In the genomic region with DNA sequence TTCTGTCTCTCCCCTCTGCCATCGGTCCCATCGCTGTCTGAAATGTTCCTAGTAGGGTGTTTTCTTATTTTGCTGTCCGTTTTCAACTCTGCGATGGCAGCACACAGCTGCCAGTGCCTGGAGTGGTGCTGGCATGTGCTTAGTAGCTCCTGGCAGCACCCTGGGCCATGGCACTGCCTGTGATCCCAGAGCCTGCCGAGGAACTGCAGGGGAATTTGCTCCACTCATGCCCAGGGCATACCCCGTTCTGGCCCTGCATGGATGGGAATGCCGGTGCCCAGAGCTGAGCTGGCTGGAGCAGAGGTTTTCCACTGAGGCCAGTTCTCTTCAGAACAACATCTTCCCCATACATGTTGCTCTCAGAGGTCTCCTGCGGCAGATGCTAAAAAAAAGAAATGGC, we compare ENCODE assay signal across 21 cellular contexts.
"Had no signal": no experiment of that assay in that cellular context is flagged by ENCODE, and none has a peak within 500 bp of the region (broad histone marks: within the 10 kb centered on the region; RNA-seq: fewer than 3 reads in every experiment).

No MANE protein-coding gene starts in this region.

- FAIRE-seq: endometrium, urothelium cell line had no signal

- H3K79me2 ChIP-seq: hepatocyte had no signal

- H3K27me3 ChIP-seq: hepatocyte had no signal

- H3K27ac Mint-ChIP-seq: activated CD8-positive, alpha-beta T cell treated with anti-CD3 and anti-CD28 coated beads for 36 hours; activated naive CD8-positive, alpha-beta T cell treated with anti-CD3 and anti-CD28 coated beads, Interleukin-2, amount 10 ng/mL, durations not matched to agents 7 days and 5 days; activated T-helper 17 cell treated with anti-CD3 and anti-CD28 coated beads, Interleukin-2, amount 50 U/mL, for 72 hours; naive B cell had no signal

- H3K4me1 Mint-ChIP-seq: activated naive CD8-positive, alpha-beta T cell treated with anti-CD3 and anti-CD28 coated beads, Interleukin-2, amount 10 ng/mL, durations not matched to agents 7 days and 5 days; activated T-helper 17 cell treated with anti-CD3 and anti-CD28 coated beads, Interleukin-2, amount 50 U/mL, for 72 hours; brain had no signal

- H3K9me3 ChIP-seq: mucosa of descending colon had no signal

- H3K27ac ChIP-seq: coronary artery, hepatocyte had no signal

- DNase-seq: activated CD4-positive, alpha-beta T cell treated with anti-CD3 and anti-CD28 coated beads for 48 hours; activated CD4-positive, CD25-positive, alpha-beta regulatory T cell; activated CD8-positive, alpha-beta T cell treated with anti-CD3 and anti-CD28 coated beads for 36 hours; activated naive CD4-positive, alpha-beta T cell treated with Interleukin-2 at 50 U/mL for 16 hours; activated naive CD8-positive, alpha-beta T cell treated with anti-CD3 and anti-CD28 coated beads, Interleukin-2, amount 10 ng/mL, durations not matched to agents 7 days and 5 days; activated T-cell treated with anti-CD3 and anti-CD28 coated beads, Interleukin-2, amount 50 U/mL, for 1 hour; mucosa of descending colon; naive B cell; stimulated activated CD4-positive, alpha-beta T cell treated with anti-CD3 and anti-CD28 coated beads, Interleukin-4, amount 100 ng/mL, for 4 hours; stimulated activated naive CD4-positive, alpha-beta T cell; T-helper 1 cell; T1000 had no signal

- H3K36me3 Mint-ChIP-seq: naive B cell had no signal

- ATAC-seq: activated CD8-positive, alpha-beta T cell treated with anti-CD3 and anti-CD28 coated beads for 36 hours; activated T-helper 17 cell treated with anti-CD3 and anti-CD28 coated beads, Interleukin-2, amount 50 U/mL, for 72 hours; esophagus mucosa; mucosa of descending colon; sciatic nerve had no signal

- H3K4me2 ChIP-seq: hepatocyte had no signal

- H3K4me3 ChIP-seq: coronary artery, hepatocyte, mucosa of descending colon had no signal

- H2AFZ ChIP-seq: hepatocyte had no signal

- H3K9me3 Mint-ChIP-seq: activated CD8-positive, alpha-beta T cell treated with anti-CD3 and anti-CD28 coated beads for 36 hours; activated naive CD8-positive, alpha-beta T cell treated with anti-CD3 and anti-CD28 coated beads, Interleukin-2, amount 10 ng/mL, durations not matched to agents 7 days and 5 days; activated T-helper 17 cell treated with anti-CD3 and anti-CD28 coated beads, Interleukin-2, amount 50 U/mL, for 72 hours; brain; central memory CD8-positive, alpha-beta T cell; naive B cell had no signal

- H3K4me3 Mint-ChIP-seq: activated CD8-positive, alpha-beta T cell treated with anti-CD3 and anti-CD28 coated beads for 36 hours; activated naive CD8-positive, alpha-beta T cell treated with anti-CD3 and anti-CD28 coated beads, Interleukin-2, amount 10 ng/mL, durations not matched to agents 7 days and 5 days; activated T-helper 17 cell treated with anti-CD3 and anti-CD28 coated beads, Interleukin-2, amount 50 U/mL, for 72 hours; brain; central memory CD8-positive, alpha-beta T cell; naive B cell had no signal

- H3K27me3 Mint-ChIP-seq: activated CD8-positive, alpha-beta T cell treated with anti-CD3 and anti-CD28 coated beads for 36 hours; activated naive CD8-positive, alpha-beta T cell treated with anti-CD3 and anti-CD28 coated beads, Interleukin-2, amount 10 ng/mL, durations not matched to agents 7 days and 5 days; activated T-helper 17 cell treated with anti-CD3 and anti-CD28 coated beads, Interleukin-2, amount 50 U/mL, for 72 hours; brain; naive B cell had no signal
